ENCODE assay signal across 22 cellular contexts in the genomic region with DNA sequence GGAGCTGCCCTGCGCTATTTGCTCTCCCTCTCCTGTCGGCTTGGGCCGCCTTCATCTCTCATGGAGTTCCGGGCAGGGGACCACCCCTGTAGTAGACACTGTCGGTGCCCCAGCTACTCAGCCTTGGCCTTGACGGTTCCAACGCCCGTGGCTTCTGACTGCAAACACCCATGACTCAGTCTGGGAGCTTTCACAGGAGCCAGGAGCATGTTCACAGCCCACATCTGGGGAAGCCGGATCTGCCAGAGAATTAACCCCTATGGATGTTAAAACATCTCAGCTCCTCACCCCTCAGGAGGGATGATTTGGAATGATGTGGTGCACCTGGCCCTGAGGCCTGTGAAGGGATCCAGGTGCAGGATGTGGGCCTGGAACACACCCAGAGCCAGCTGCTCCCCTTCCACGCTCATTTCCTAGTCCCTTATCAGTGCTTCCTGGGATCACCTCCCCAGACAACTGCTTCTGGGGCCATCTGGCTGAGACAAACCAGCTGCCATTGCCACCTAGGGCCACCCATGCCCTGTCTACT.
DNase-seq lines count a peak whose midpoint lies in the region; ATAC-seq and TF ChIP-seq lines count a peak whose summit lies in the region.
"Had no signal": no experiment of that assay in that cellular context is flagged by ENCODE, and none has a peak within 500 bp of the region (broad histone marks: within the 10 kb centered on the region; RNA-seq: fewer than 3 reads in every experiment).

No MANE protein-coding gene starts in this region.

- H3K4me3 ChIP-seq in SJCRH30 (no peak overlapping the region), heart left ventricle (no peak overlapping the region), upper lobe of right lung (no peak overlapping the region)
- H3K4me3 ChIP-seq: gastroesophageal sphincter, GM23248, suprapubic skin had no signal

- intact Hi-C loops in natural killer cell (cut with micrococcal nuclease) = no loop called here
- intact Hi-C loops in heart left ventricle (cut with DNase I) = no loop called here
- intact Hi-C loops in upper lobe of right lung (cut with DNase I) = no loop called here

- H3K27me3 Mint-ChIP-seq in natural killer cell treated with Interleukin-12 subunit alpha and Interleukin-12 subunit beta and Interleukin-15 and Interleukin-18, amount 100 ng/mL, for 72 hours = peaks cover 15 to 25% of the 10 kb centered on the region in 2 donors
- H3K27me3 Mint-ChIP-seq in natural killer cell (ENCODE audit: low read depth in 2 of 2) = peaks cover 21 to 34% of the 10 kb centered on the region in 2 donors

- no peak for TF ChIP-seq POLR2A in heart left ventricle (IDR thresholded peaks at IDR 0.05)

- no peak for TF ChIP-seq CTCF in natural killer cell (IDR thresholded peaks at IDR 0.05)
- TF ChIP-seq CTCF in heart left ventricle (IDR thresholded peaks at IDR 0.05) = no peak
- TF ChIP-seq CTCF in upper lobe of right lung (IDR thresholded peaks at IDR 0.05) = no peak

- H3K36me3 ChIP-seq in SJCRH30 (no peaks in the 10 kb centered on the region), heart left ventricle (no peaks in the 10 kb centered on the region), upper lobe of right lung (no peaks in the 10 kb centered on the region)
- H3K36me3 ChIP-seq: gastroesophageal sphincter, suprapubic skin had no signal

- 68 to 79% (median 70%) methylated on average over 9 to 10 of the region's 10 CpGs for WGBS in heart left ventricle, 4 donors

- ATAC-seq in natural killer cell treated with Interleukin-12 subunit alpha and Interleukin-12 subunit beta and Interleukin-15 and Interleukin-18, amount 100 ng/mL, for 72 hours = no peak
- no peak for ATAC-seq in natural killer cell
- peak; percentile 21 to 79 (median 65) for ATAC-seq in heart left ventricle
- ATAC-seq in upper lobe of right lung = no peak
- ATAC-seq: gastroesophageal sphincter had no signal

- no peaks in the 10 kb centered on the region for H3K27me3 ChIP-seq in SJCRH30
- H3K27me3 ChIP-seq in heart left ventricle = peaks cover 0 to 50% (median 5%) of the 10 kb centered on the region in 9 donors
- peaks cover 10% of the 10 kb centered on the region for H3K27me3 ChIP-seq in upper lobe of right lung

- H3K4me1 ChIP-seq in SJCRH30 (peaks cover 52% of the 10 kb centered on the region), heart left ventricle (peaks cover 0 to 9% (median 0%) of the 10 kb centered on the region in 12 donors), upper lobe of right lung (no peaks in the 10 kb centered on the region)
- H3K4me1 ChIP-seq: gastroesophageal sphincter, suprapubic skin had no signal

- DNase-seq in natural killer cell treated with Interleukin-12 subunit alpha and Interleukin-12 subunit beta and Interleukin-15 and Interleukin-18, amount 100 ng/mL, for 72 hours (ENCODE audit: low spot score) = peak; percentile 40
- DNase-seq in natural killer cell (no peak), SJCRH30 (peak; percentile 79 to 90), heart left ventricle (peak in 4 of 5 donors; percentile 24 to 62 (median 46)), upper lobe of right lung (peak; percentile 33), mucosa of gallbladder (ENCODE audit: low spot score) (no peak), GM19240 (ENCODE audit: insufficient read length, low spot score) (no peak), iPS-NIHi7 (ENCODE audit: extremely low spot score) (no peak)
- DNase-seq: ACHN; activated CD4-positive, alpha-beta T cell treated with anti-CD3 and anti-CD28 coated beads for 48 hours; CD4-positive, CD25-positive, alpha-beta regulatory T cell; dermis blood vessel endothelial cell; EL; GM23248; NCI-H1436; NCI-H345; retina; RPMI8226; stimulated activated CD4-positive, alpha-beta T cell treated with anti-CD3 and anti-CD28 coated beads, Interleukin-15, amount 100 ng/mL, for 24 hours had no signal

- H3K27ac ChIP-seq in SJCRH30 (peak overlapping the region; percentile 86), heart left ventricle (peak overlapping the region in 2 of 12 donors; percentile 14 to 43), upper lobe of right lung (no peak overlapping the region)
- H3K27ac ChIP-seq: gastroesophageal sphincter, GM23248, suprapubic skin had no signal

- H3K4me1 Mint-ChIP-seq in natural killer cell treated with Interleukin-12 subunit alpha and Interleukin-12 subunit beta and Interleukin-15 and Interleukin-18, amount 100 ng/mL, for 72 hours (ENCODE audit: low read depth in 2 of 2) = peaks cover 0 to 4% of the 10 kb centered on the region in 2 donors
- H3K4me1 Mint-ChIP-seq in natural killer cell = peaks cover 0 to 4% of the 10 kb centered on the region in 2 donors
- H3K4me1 Mint-ChIP-seq: CD4-positive, CD25-positive, alpha-beta regulatory T cell had no signal

- H3K9me3 ChIP-seq in SJCRH30 (replicated peaks) = no peaks in the 10 kb centered on the region
- H3K9me3 ChIP-seq in heart left ventricle = no peaks in the 10 kb centered on the region
- H3K9me3 ChIP-seq in upper lobe of right lung = no peaks in the 10 kb centered on the region
- H3K9me3 ChIP-seq: suprapubic skin had no signal

- H3K9me3 Mint-ChIP-seq in natural killer cell treated with Interleukin-12 subunit alpha and Interleukin-12 subunit beta and Interleukin-15 and Interleukin-18, amount 100 ng/mL, for 72 hours = no peaks in the 10 kb centered on the region
- H3K9me3 Mint-ChIP-seq in natural killer cell = no peaks in the 10 kb centered on the region
- H3K9me3 Mint-ChIP-seq: activated T-helper 2 cell treated with anti-CD3 and anti-CD28 coated beads, Interferon-gamma antibody, Interleukin-2, Interleukin-4, amounts not matched to agents 10 μg/mL and 5 μg/mL and 100 μg/mL, durations not matched to agents 14 hours and 24 hours and 36 hours had no signal

- no peak overlapping the region for H3K4me3 Mint-ChIP-seq in natural killer cell treated with Interleukin-12 subunit alpha and Interleukin-12 subunit beta and Interleukin-15 and Interleukin-18, amount 100 ng/mL, for 72 hours
- no peak overlapping the region for H3K4me3 Mint-ChIP-seq in natural killer cell
- H3K4me3 Mint-ChIP-seq: CD4-positive, CD25-positive, alpha-beta regulatory T cell had no signal

- H3K36me3 Mint-ChIP-seq in natural killer cell treated with Interleukin-12 subunit alpha and Interleukin-12 subunit beta and Interleukin-15 and Interleukin-18, amount 100 ng/mL, for 72 hours = no peaks in the 10 kb centered on the region
- H3K36me3 Mint-ChIP-seq in natural killer cell = no peaks in the 10 kb centered on the region
- H3K36me3 Mint-ChIP-seq: CD4-positive, CD25-positive, alpha-beta regulatory T cell had no signal

- H3K27ac Mint-ChIP-seq in natural killer cell treated with Interleukin-12 subunit alpha and Interleukin-12 subunit beta and Interleukin-15 and Interleukin-18, amount 100 ng/mL, for 72 hours = no peak overlapping the region
- H3K27ac Mint-ChIP-seq in natural killer cell = no peak overlapping the region
- H3K27ac Mint-ChIP-seq: activated T-helper 2 cell treated with anti-CD3 and anti-CD28 coated beads, Interferon-gamma antibody, Interleukin-2, Interleukin-4, amounts not matched to agents 10 μg/mL and 5 μg/mL and 100 μg/mL, durations not matched to agents 14 hours and 24 hours and 36 hours; CD4-positive, CD25-positive, alpha-beta regulatory T cell had no signal

Comparison
In these comparisons a context has a peak if more than half of its experiments do, and no peak if none do; other contexts are left out.
1. DNase-seq: peak in natural killer cell treated with Interleukin-12 subunit alpha and Interleukin-12 subunit beta and Interleukin-15 and Interleukin-18, amount 100 ng/mL, for 72 hours (single experiment), SJCRH30 (2 of 2), heart left ventricle (4 of 5) and upper lobe of right lung (single experiment); none in natural killer cell (single experiment), mucosa of gallbladder (single experiment), GM19240 (single experiment) and iPS-NIHi7 (single experiment).
2. ATAC-seq: peak in heart left ventricle (4 of 4); none in natural killer cell treated with Interleukin-12 subunit alpha and Interleukin-12 subunit beta and Interleukin-15 and Interleukin-18, amount 100 ng/mL, for 72 hours (0 of 2), natural killer cell (0 of 3) and upper lobe of right lung (single experiment).